26 cellular contexts compared by ENCODE assay signal in the genomic region with DNA sequence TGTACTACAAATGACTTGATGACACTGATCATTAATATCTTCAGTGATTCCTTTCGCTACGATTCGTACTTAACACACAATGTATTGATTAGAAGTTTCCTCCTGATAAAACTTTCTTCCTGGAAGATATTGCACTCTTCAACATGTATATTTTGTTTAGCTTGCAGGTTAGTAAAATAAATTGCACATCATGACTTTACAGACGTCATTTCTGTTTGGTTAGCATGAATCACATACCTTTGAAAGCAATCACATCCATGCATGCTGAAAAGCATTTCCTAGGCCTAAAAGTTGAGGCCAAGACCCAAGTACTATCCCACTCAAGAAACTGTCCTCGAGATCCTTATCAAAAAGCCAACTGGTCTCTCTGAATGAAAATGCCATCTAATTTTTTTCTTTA.
"Had no signal": no experiment of that assay in that cellular context is flagged by ENCODE, and none has a peak within 500 bp of the region (broad histone marks: within the 10 kb centered on the region; RNA-seq: fewer than 3 reads in every experiment).

No MANE protein-coding gene starts in this region.

- H3K9ac ChIP-seq: SK-N-SH had no signal

- H3K9me3 ChIP-seq: adrenal gland, SK-N-SH had no signal

- H3K36me3 ChIP-seq: adrenal gland had no signal

- ATAC-seq: activated CD4-positive, alpha-beta T cell treated with anti-CD3 and anti-CD28 coated beads for 36 hours; activated T-cell treated with anti-CD3 and anti-CD28 coated beads, Interleukin-2, amount 50 U/mL, for 72 hours; Panc1; Right ventricle myocardium inferior had no signal

- DNase-seq: activated CD4-positive, alpha-beta memory T cell treated with anti-CD3 and anti-CD28 coated beads, Interleukin-2, amount 10 ng/mL, durations not matched to agents 7 days and 5 days; activated CD4-positive, alpha-beta T cell treated with anti-CD3 and anti-CD28 coated beads for 36 hours; activated CD4-positive, alpha-beta T cell treated with anti-CD3 and anti-CD28 coated beads, Interleukin-2, amount 50 U/mL, for 1 hour; activated gamma-delta T cell treated with Interleukin-2 at 50 U/mL for 16 hours; activated naive CD4-positive, alpha-beta T cell treated with anti-CD3 and anti-CD28 coated beads, Interleukin-2, amount 10 ng/mL, durations not matched to agents 7 days and 5 days; activated naive CD8-positive, alpha-beta T cell treated with anti-CD3 and anti-CD28 coated beads for 36 hours; activated T-cell treated with anti-CD3 and anti-CD28 coated beads for 4 hours; activated T-cell treated with anti-CD3 and anti-CD28 coated beads, Interleukin-2, amount 50 U/mL, for 72 hours; adrenal gland; anterior cingulate cortex; caudate nucleus; Kasumi-1; KBM-7; NCI-H1048; NCI-H146; NCI-H187 treated with DMSO at 0.1 percent for 48 hours; NCI-H2171; NCI-H2227 treated with DMSO at 0.1 percent for 48 hours; NCI-H526; NCI-H774; RPMI8226; SK-N-SH; T-helper 1 cell had no signal

- H3K4me2 ChIP-seq: SK-N-SH had no signal

- H3K27ac ChIP-seq: adrenal gland, VCaP had no signal

- H3K9me2 ChIP-seq: SK-N-SH had no signal

- H3K27me3 ChIP-seq: adrenal gland had no signal

- H3K4me3 ChIP-seq: adrenal gland had no signal

- H3K4me1 ChIP-seq: adrenal gland had no signal
